ENCODE assay signal across 15 cellular contexts in genomic region chr16:9797306-9797705, GRCh38.
DNase-seq lines count a peak whose midpoint lies in the region; ATAC-seq and TF ChIP-seq lines count a peak whose summit lies in the region.
"Had no signal": no experiment of that assay in that cellular context is flagged by ENCODE, and none has a peak within 500 bp of the region (broad histone marks: within the 10 kb centered on the region; RNA-seq: fewer than 3 reads in every experiment).

No MANE protein-coding gene starts in this region.

- H3K4me1 ChIP-seq in right cardiac atrium (ENCODE audit: control insufficient read depth, insufficient read depth, low read length) = peaks cover 5% of the 10 kb centered on the region
- H3K4me1 ChIP-seq: tibial nerve had no signal

- H3K27ac ChIP-seq in right cardiac atrium (ENCODE audit: low read length) = peak overlapping the region; percentile 89
- H3K27ac ChIP-seq: tibial nerve had no signal

- DNase-seq in A172 (ENCODE audit: low spot score) = peak; percentile 87
- peak; percentile 31 for DNase-seq in HCEC 1CT
- peak; percentile 19 for DNase-seq in astrocyte of the spinal cord (ENCODE audit: low read depth, low spot score)
- DNase-seq in right cardiac atrium = peak in 2 of 3 donors; percentile 43 to 51
- no peak for DNase-seq in GM10248 (ENCODE audit: extremely low spot score)
- DNase-seq in SKM-1 (lab: John Stamatoyannopoulos, UW; ENCODE audit: unreplicated experiment) = no peak
- no peak for DNase-seq in stimulated activated CD4-positive, alpha-beta T cell treated with anti-CD3 and anti-CD28 coated beads, Interleukin-15, amount 100 ng/mL, for 24 hours
- DNase-seq: activated gamma-delta T cell treated with Interleukin-2 at 50 U/mL for 16 hours, cerebellar nuclear complex, natural killer cell, NCI-H2227 treated with DMSO at 0.1 percent for 48 hours, OCI-M1, T-helper 17 cell had no signal

- H3K4me3 ChIP-seq in astrocyte of the spinal cord (ENCODE audit: low read depth, low read length) = no peak overlapping the region
- peak overlapping the region; percentile 26 for H3K4me3 ChIP-seq in right cardiac atrium (ENCODE audit: low read length)
- H3K4me3 ChIP-seq: tibial nerve had no signal

- H3K27me3 ChIP-seq in right cardiac atrium (ENCODE audit: control insufficient read depth, insufficient read depth) = no peaks in the 10 kb centered on the region
- H3K27me3 ChIP-seq: tibial nerve had no signal

- no peaks in the 10 kb centered on the region for H3K9me3 ChIP-seq in right cardiac atrium (ENCODE audit: control insufficient read depth, low read length)
- H3K9me3 ChIP-seq: tibial nerve had no signal

- WGBS in right cardiac atrium = 15% methylated on average over 6 of the region's 6 CpGs

- TF ChIP-seq CTCF in astrocyte of the spinal cord (IDR thresholded peaks at IDR 0.05; ENCODE audit: low read depth, low read length) (no peak), GM10248 (IDR thresholded peaks at IDR 0.05; ENCODE audit: control extremely low read depth, extremely low read depth, low read depth, missing control alignments) (no peak)

- POLR2A ChIA-PET in GM10248 (lab: Yijun Ruan, JAX) = no interaction called here

- intact Hi-C loops in right cardiac atrium (cut with DNase I) = no loop called here

- ATAC-seq in right cardiac atrium (peak; percentile 71 to 90), HG02798 (IDR thresholded peaks at IDR 0.05; ENCODE audit: poor library complexity, unreplicated experiment) (no peak)
- ATAC-seq: natural killer cell, T-helper 17 cell had no signal

- CTCF ChIA-PET in GM10248 (lab: Yijun Ruan, JAX) = no interaction called here

- in situ Hi-C loops in astrocyte of the spinal cord (cut with HindIII; ENCODE audit: low sequenced_read_pairs) = no loop called here

Comparison
In these comparisons a context has a peak if more than half of its experiments do, and no peak if none do; other contexts are left out.
1. DNase-seq: peak in A172 (single experiment), HCEC 1CT (single experiment), astrocyte of the spinal cord (single experiment) and right cardiac atrium (2 of 3); none in GM10248 (single experiment), SKM-1 (single experiment) and stimulated activated CD4-positive, alpha-beta T cell treated with anti-CD3 and anti-CD28 coated beads, Interleukin-15, amount 100 ng/mL, for 24 hours (single experiment).